Comparison of ENCODE assay signal across 20 cellular contexts in the genomic region with DNA sequence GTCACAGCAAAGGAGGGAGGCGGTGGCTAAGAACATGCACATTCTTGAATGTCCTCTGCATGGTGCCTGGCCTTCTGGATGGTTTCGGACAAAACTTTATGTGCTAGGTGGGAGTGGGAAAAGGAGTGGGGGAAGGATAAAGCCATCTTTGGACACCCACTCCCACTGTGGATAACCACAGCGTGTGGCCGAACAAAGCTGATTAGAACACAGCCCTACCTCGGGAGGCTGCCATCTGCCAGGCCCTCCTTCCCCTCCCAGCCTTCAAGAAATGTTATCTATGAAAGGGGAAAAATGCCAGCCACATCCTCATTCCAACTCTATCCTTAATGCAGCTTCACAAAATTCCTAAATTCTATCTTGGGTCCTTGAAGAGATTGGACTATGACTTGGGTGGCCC. TPM values are rescaled to one million over a fixed set of nuclear protein-coding genes. Genes with fewer than 3 reads are reported as not detected.
A peak's percentile ranks its signal among the peaks of the same experiment; 100 is the strongest.
DNase-seq lines count a peak whose midpoint lies in the region; ATAC-seq, FAIRE-seq and TF ChIP-seq lines count a peak whose summit lies in the region.
"Had no signal": no experiment of that assay in that cellular context is flagged by ENCODE, and none has a peak within 500 bp of the region (broad histone marks: within the 10 kb centered on the region; RNA-seq: fewer than 3 reads in every experiment).

No MANE protein-coding gene starts in this region.

- no peak overlapping the region for H3K4me3 ChIP-seq in GM23248
- no peak overlapping the region for H3K4me3 ChIP-seq in kidney (ENCODE audit: low read length in 2 of 2)
- no peak overlapping the region for H3K4me3 ChIP-seq in smooth muscle cell
- H3K4me3 ChIP-seq: BLaER1, heart left ventricle had no signal

- intact Hi-C loops in kidney (cut with DNase I): no loop called here

- peaks cover 58% of the 10 kb centered on the region for H3K36me3 Mint-ChIP-seq in WTC11

- H3K36me3 ChIP-seq in GM23248 (ENCODE audit: low read depth) (peaks cover 59% of the 10 kb centered on the region), kidney (ENCODE audit: control insufficient read depth in 1 of 2, insufficient read depth in 2 of 2, low read length in 2 of 2) (peaks cover 50 to 60% of the 10 kb centered on the region in 2 donors), smooth muscle cell (ENCODE audit: low read depth) (no peaks in the 10 kb centered on the region)

- H3K27me3 ChIP-seq in GM23248 (replicated peaks; ENCODE audit: insufficient read depth) (no peaks in the 10 kb centered on the region), smooth muscle cell (ENCODE audit: low read depth) (no peaks in the 10 kb centered on the region)
- H3K27me3 ChIP-seq: BLaER1, heart left ventricle had no signal

- peak overlapping the region; percentile 83; the same call in 1 of the 2 replicates for H3K9ac ChIP-seq in GM23248
- no peak overlapping the region for H3K9ac ChIP-seq in kidney (ENCODE audit: low read length in 2 of 2)
- H3K9ac ChIP-seq in smooth muscle cell (ENCODE audit: low read depth): no peak overlapping the region
- H3K9ac ChIP-seq: BLaER1 had no signal

- H3K27ac ChIP-seq in GM23248 (peak overlapping the region; percentile 92), kidney (ENCODE audit: low read depth in 2 of 2, low read length in 2 of 2) (peak overlapping the region; percentile 73), smooth muscle cell (ENCODE audit: low read depth) (peak overlapping the region; percentile 88)
- H3K27ac ChIP-seq: BLaER1 had no signal

- H3K79me2 ChIP-seq in GM23248 (ENCODE audit: insufficient read depth): peaks cover 34% of the 10 kb centered on the region
- H3K79me2 ChIP-seq in smooth muscle cell (ENCODE audit: low read depth): peaks cover 15% of the 10 kb centered on the region

- H2AFZ ChIP-seq in GM23248 (no peak overlapping the region), smooth muscle cell (ENCODE audit: low read depth) (no peak overlapping the region)

- CTCF ChIA-PET in WTC11 (lab: Charles Lee): interaction anchor here (1.3 to 1.6 kb wide), 2 partner anchors 47 to 118 kb away, joined by 3 read pairs; no protein-coding TSS in a partner anchor

- 88 to 92% methylated on average over 5 of the region's 5 CpGs for WGBS in GM23248 (ENCODE audit: low coverage in 1 of 2, low lambda C conversion rate in 2 of 2, missing lambda C conversion rate in 2 of 2), 2 experiments
- 55% methylated on average over 5 of the region's 5 CpGs for WGBS in smooth muscle cell (ENCODE audit: low lambda C conversion rate)

- no peaks in the 10 kb centered on the region for H3K27me3 Mint-ChIP-seq in WTC11 (ENCODE audit: low read depth)
- H3K27me3 Mint-ChIP-seq: activated CD4-positive, alpha-beta T cell treated with anti-CD3 and anti-CD28 coated beads for 36 hours had no signal

- H3K9me3 ChIP-seq in GM23248 (ENCODE audit: low read depth) (no peaks in the 10 kb centered on the region), kidney (ENCODE audit: control insufficient read depth in 1 of 2, low read length in 2 of 2) (no peaks in the 10 kb centered on the region), smooth muscle cell (replicated peaks; ENCODE audit: low read depth) (no peaks in the 10 kb centered on the region)
- H3K9me3 ChIP-seq: BLaER1, heart left ventricle had no signal

- no peak for FAIRE-seq in kidney (lab: Jason Lieb, UNC)
- FAIRE-seq: colon had no signal

- H4K20me1 ChIP-seq in GM23248 (ENCODE audit: insufficient read depth) (no peaks in the 10 kb centered on the region), smooth muscle cell (ENCODE audit: low read depth) (peaks cover 18% of the 10 kb centered on the region)
- H4K20me1 ChIP-seq: BLaER1 had no signal

- H3K27ac Mint-ChIP-seq in WTC11: peak overlapping the region; percentile 37; the same call in 1 of the 2 replicates
- H3K27ac Mint-ChIP-seq: activated CD4-positive, alpha-beta T cell treated with anti-CD3 and anti-CD28 coated beads for 36 hours had no signal

- no peaks in the 10 kb centered on the region for H3K9me2 ChIP-seq in GM23248 (ENCODE audit: insufficient read depth)

- H3K4me2 ChIP-seq in GM23248 (ENCODE audit: unreplicated experiment): peak overlapping the region; percentile 65
- H3K4me2 ChIP-seq in smooth muscle cell: peak overlapping the region; percentile 73
- H3K4me2 ChIP-seq: BLaER1 had no signal

- peaks cover 41% of the 10 kb centered on the region for H3K4me1 Mint-ChIP-seq in WTC11

- POLR2A ChIA-PET in WTC11 (lab: Charles Lee): interaction anchor here (2.0 kb wide), 1 partner anchor 8 kb away, joined by 13 read pairs; no protein-coding TSS in a partner anchor

- no peak for ATAC-seq in WTC11
- ATAC-seq in HG03520 (IDR thresholded peaks at IDR 0.05; ENCODE audit: unreplicated experiment): no peak
- no peak for ATAC-seq in GM21515 (IDR thresholded peaks at IDR 0.05; ENCODE audit: unreplicated experiment)
- ATAC-seq: activated CD4-positive, alpha-beta T cell treated with anti-CD3 and anti-CD28 coated beads for 36 hours; heart left ventricle had no signal

- peaks cover 59% of the 10 kb centered on the region for H3K4me1 ChIP-seq in GM23248 (ENCODE audit: insufficient read depth)
- peaks cover 78 to 89% of the 10 kb centered on the region in 2 donors for H3K4me1 ChIP-seq in kidney (ENCODE audit: control insufficient read depth in 1 of 2, insufficient read depth in 1 of 2, low read depth in 1 of 2, low read length in 2 of 2)
- H3K4me1 ChIP-seq in smooth muscle cell (ENCODE audit: low read depth): peaks cover 32% of the 10 kb centered on the region

- H3K9me3 Mint-ChIP-seq in WTC11: no peaks in the 10 kb centered on the region
- H3K9me3 Mint-ChIP-seq: H9 had no signal

- DNase-seq in GM23248 (peak; percentile 41), WTC11 (ENCODE audit: low spot score) (peak; percentile 3), kidney (no peak), smooth muscle cell (lab: John Stamatoyannopoulos, UW; ENCODE audit: unreplicated experiment) (no peak), activated gamma-delta T cell treated with Interleukin-2 at 50 U/mL for 16 hours (no peak), UCSD-AML1 (lab: John Stamatoyannopoulos, UW; ENCODE audit: unreplicated experiment) (no peak)
- DNase-seq: activated CD4-positive, alpha-beta T cell treated with anti-CD3 and anti-CD28 coated beads for 36 hours; DMS79 treated with DMSO at 0.1 percent for 48 hours; erythroblast; H9; MM.1S; NCI-H2029 treated with DMSO at 0.1 percent for 48 hours; NCI-H774; stimulated activated CD4-positive, alpha-beta T cell treated with anti-CD3 and anti-CD28 coated beads, Interleukin-2, amount 100 ng/mL, for 48 hours; T-helper 2 cell had no signal

- in situ Hi-C loops in GM23248 (cut with MboI): no loop called here

- no peak for TF ChIP-seq CTCF in WTC11 (IDR thresholded peaks at IDR 0.05)
- no peak for TF ChIP-seq CTCF in kidney (IDR thresholded peaks at IDR 0.05; ENCODE audit: borderline replicate concordance, extremely low read depth, insufficient read depth)
- no peak for TF ChIP-seq CTCF in smooth muscle cell (IDR thresholded peaks at IDR 0.05; ENCODE audit: borderline replicate concordance, insufficient read depth, poor library complexity, severe bottlenecking)

- no peak overlapping the region for H3K4me3 Mint-ChIP-seq in WTC11
- H3K4me3 Mint-ChIP-seq: activated CD4-positive, alpha-beta T cell treated with anti-CD3 and anti-CD28 coated beads for 36 hours; H9 had no signal

- H3F3A ChIP-seq in GM23248 (ENCODE audit: insufficient read depth) (peaks cover 96% of the 10 kb centered on the region), smooth muscle cell (ENCODE audit: low read depth) (peaks cover 34% of the 10 kb centered on the region)

TF ChIP-seq in WTC11, 78 proteins besides CTCF, POLR2A, EP300 and RAD21 (continues in another document):
- TF ChIP-seq ZNF138 (CRISPR knock-in tag; conservative IDR thresholded peaks at IDR 0.05) (no peak), ESRRA (CRISPR knock-in tag; IDR thresholded peaks at IDR 0.05; ENCODE audit: borderline replicate concordance) (no peak), HMGA2 (CRISPR knock-in tag; IDR thresholded peaks at IDR 0.05) (no peak), ATF1 (CRISPR knock-in tag; IDR thresholded peaks at IDR 0.05) (no peak), OVOL2 (CRISPR knock-in tag; IDR thresholded peaks at IDR 0.05; ENCODE audit: borderline replicate concordance) (no peak), CBFB (CRISPR knock-in tag; IDR thresholded peaks at IDR 0.05; ENCODE audit: low read depth) (no peak), TEAD4 (CRISPR knock-in tag; IDR thresholded peaks at IDR 0.05) (no peak), FOXJ3 (CRISPR knock-in tag; IDR thresholded peaks at IDR 0.05; ENCODE audit: borderline replicate concordance) (no peak), AFF4 (CRISPR knock-in tag; IDR thresholded peaks at IDR 0.05; ENCODE audit: borderline replicate concordance) (no peak), CREB1 (CRISPR knock-in tag; IDR thresholded peaks at IDR 0.05) (no peak)

RNA-seq across cellular contexts. Expression of gene AMOTL2, which starts 18.8 kb away (rescaled TPM):
- 336 and 347 TPM in 2 replicates for total RNA-seq in GM23248 (2014; rRNA removed; shearing (Covaris generic))
- polyA plus RNA-seq in GM23248 (2016; fragmentation: Nextera tagmentation; extraction: Ambion mirVana) (156 TPM in 2 replicates), kidney (ENCODE audit: insufficient read depth, low read depth, low replicate concordance) (19.5 TPM), smooth muscle cell (92.1 and 109 TPM in 2 replicates)
- total RNA-seq in WTC11 (2021) (76.9 to 85.4 TPM (median 79.9 TPM) in 3 replicates), kidney (83.5 TPM), smooth muscle cell (103 and 114 TPM in 2 replicates)

Comparison
In these comparisons a context has a peak if more than half of its experiments do, and no peak if none do; other contexts are left out.
1. DNase-seq: peak in GM23248 (single experiment) and WTC11 (single experiment); none in kidney (single experiment), smooth muscle cell (single experiment), activated gamma-delta T cell treated with Interleukin-2 at 50 U/mL for 16 hours (single experiment) and UCSD-AML1 (single experiment).
2. Peak in every context shown above with its lines, with median percentiles within 50 percentile points of each other: H3K27ac ChIP-seq.